35 cellular contexts compared by ENCODE assay signal in the genomic region with DNA sequence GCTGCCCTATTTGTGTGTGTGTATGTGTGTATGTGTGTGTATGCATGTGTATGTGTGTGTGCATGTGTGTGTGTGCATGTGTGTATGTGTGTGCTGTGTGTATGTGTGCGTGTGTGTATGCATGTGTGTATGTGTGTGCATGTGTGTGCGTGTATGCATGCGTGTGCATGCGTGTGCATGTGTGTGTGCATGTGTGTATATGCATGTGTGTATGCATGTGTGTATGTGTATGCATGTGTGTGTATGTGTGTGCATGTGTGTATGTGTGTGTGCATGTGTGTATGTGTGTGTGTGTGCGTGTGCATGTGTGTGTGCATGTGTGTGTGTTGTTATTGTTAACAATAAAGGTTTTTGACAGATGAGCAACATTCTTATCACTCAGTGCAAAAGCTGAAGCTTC.
"Had no signal": no experiment of that assay in that cellular context is flagged by ENCODE, and none has a peak within 500 bp of the region (broad histone marks: within the 10 kb centered on the region; RNA-seq: fewer than 3 reads in every experiment).

No MANE protein-coding gene starts in this region.

- H3K9ac ChIP-seq: KMS-11, SK-N-SH had no signal

- H3K4me1 ChIP-seq: ascending aorta had no signal

- H3K4me1 Mint-ChIP-seq: activated CD8-positive, alpha-beta memory T cell treated with anti-CD3 and anti-CD28 coated beads, Interleukin-2, amount 10 ng/mL, durations not matched to agents 7 days and 5 days had no signal

- H3K27ac ChIP-seq: ascending aorta, KMS-11, Peyer's patch, SJSA1, VCaP had no signal

- H3K36me3 ChIP-seq: ascending aorta, Peyer's patch, SJSA1 had no signal

- H3K9me3 ChIP-seq: ascending aorta, Peyer's patch, SJSA1, SK-N-SH had no signal

- DNase-seq: activated B cell treated with CpG ODN at 0.5 μM for 24 hours; activated CD4-positive, alpha-beta memory T cell treated with anti-CD3 and anti-CD28 coated beads for 36 hours; activated CD4-positive, alpha-beta T cell treated with anti-CD3 and anti-CD28 coated beads for 4 hours; activated CD4-positive, alpha-beta T cell treated with anti-CD3 and anti-CD28 coated beads, Interleukin-2, amount 50 U/mL, for 1 hour; activated CD4-positive, CD25-positive, alpha-beta regulatory T cell treated with anti-CD3 and anti-CD28 coated beads, Interleukin-2, amount 50 U/mL, for 72 hours; activated CD8-positive, alpha-beta memory T cell treated with anti-CD3 and anti-CD28 coated beads for 24 hours; activated CD8-positive, alpha-beta memory T cell treated with anti-CD3 and anti-CD28 coated beads, Interleukin-2, amount 10 ng/mL, durations not matched to agents 7 days and 5 days; activated CD8-positive, alpha-beta memory T cell treated with anti-CD3 and anti-CD28 coated beads, Interleukin-2, amount 50 U/mL, for 48 hours; activated gamma-delta T cell; activated naive CD4-positive, alpha-beta T cell treated with Interleukin-2 at 50 U/mL for 16 hours; activated naive CD8-positive, alpha-beta T cell treated with anti-CD3 and anti-CD28 coated beads, Interleukin-2, amount 10 ng/mL, durations not matched to agents 7 days and 5 days; activated T-cell treated with anti-CD3 and anti-CD28 coated beads, Interleukin-2, amount 50 U/mL, for 1 hour; amygdala; NCI-H1105; NCI-H1417 treated with DMSO at 0.1 percent for 48 hours; NCI-H187 treated with DMSO at 0.1 percent for 48 hours; NCI-H2081; NCI-H2171 treated with DMSO at 0.1 percent for 48 hours; NCI-H226; NCI-H446 treated with DMSO at 0.1 percent for 48 hours; NCI-H524 treated with DMSO at 0.1 percent for 48 hours; PC-3; Peyer's patch; RPMI8226; SHP77 treated with DMSO at 0.1 percent for 48 hours; SK-N-SH; T-cell; T-helper 17 cell; T-helper 9 cell had no signal

- H3K27me3 Mint-ChIP-seq: activated B cell treated with CpG ODN at 0.5 μM for 24 hours; activated CD4-positive, alpha-beta memory T cell treated with anti-CD3 and anti-CD28 coated beads for 36 hours had no signal

- H3K4me2 ChIP-seq: KMS-11, SK-N-SH had no signal

- H3K9me3 Mint-ChIP-seq: activated B cell treated with CpG ODN at 0.5 μM for 24 hours; activated CD4-positive, alpha-beta memory T cell treated with anti-CD3 and anti-CD28 coated beads for 36 hours; activated naive CD4-positive, alpha-beta T cell treated with anti-CD3 and anti-CD28 coated beads, Interleukin-2, amount 50 U/mL, for 24 hours; activated naive CD8-positive, alpha-beta T cell treated with anti-CD3 and anti-CD28 coated beads, Interleukin-2, amount 10 ng/mL, durations not matched to agents 7 days and 5 days; activated T-helper 2 cell treated with anti-CD3 and anti-CD28 coated beads, Interferon-gamma antibody, Interleukin-2, Interleukin-4, amounts not matched to agents 10 μg/mL and 5 μg/mL and 100 μg/mL, durations not matched to agents 14 hours and 24 hours and 36 hours; T-cell had no signal

- ATAC-seq: activated CD8-positive, alpha-beta memory T cell treated with anti-CD3 and anti-CD28 coated beads, Interleukin-2, amount 10 ng/mL, durations not matched to agents 7 days and 5 days; PC-3; T-cell; T-helper 17 cell had no signal

- H3K27me3 ChIP-seq: ascending aorta, Peyer's patch, SJSA1 had no signal

- H3K4me3 Mint-ChIP-seq: activated B cell treated with CpG ODN at 0.5 μM for 24 hours; activated CD4-positive, alpha-beta memory T cell treated with anti-CD3 and anti-CD28 coated beads for 36 hours; activated CD8-positive, alpha-beta memory T cell treated with anti-CD3 and anti-CD28 coated beads, Interleukin-2, amount 10 ng/mL, durations not matched to agents 7 days and 5 days; activated naive CD4-positive, alpha-beta T cell treated with anti-CD3 and anti-CD28 coated beads, Interleukin-2, amount 50 U/mL, for 24 hours; activated naive CD8-positive, alpha-beta T cell treated with anti-CD3 and anti-CD28 coated beads, Interleukin-2, amount 10 ng/mL, durations not matched to agents 7 days and 5 days; T-cell; T-helper 17 cell had no signal

- H3K4me3 ChIP-seq: ascending aorta, Peyer's patch, SJSA1 had no signal

- H3K36me3 Mint-ChIP-seq: activated CD4-positive, alpha-beta memory T cell treated with anti-CD3 and anti-CD28 coated beads for 36 hours; activated CD8-positive, alpha-beta memory T cell treated with anti-CD3 and anti-CD28 coated beads, Interleukin-2, amount 10 ng/mL, durations not matched to agents 7 days and 5 days; activated naive CD4-positive, alpha-beta T cell treated with anti-CD3 and anti-CD28 coated beads, Interleukin-2, amount 50 U/mL, for 24 hours; activated naive CD8-positive, alpha-beta T cell treated with anti-CD3 and anti-CD28 coated beads, Interleukin-2, amount 10 ng/mL, durations not matched to agents 7 days and 5 days; T-cell had no signal

- H3K27ac Mint-ChIP-seq: activated B cell treated with CpG ODN at 0.5 μM for 24 hours; activated CD4-positive, alpha-beta memory T cell treated with anti-CD3 and anti-CD28 coated beads for 36 hours; activated CD8-positive, alpha-beta memory T cell treated with anti-CD3 and anti-CD28 coated beads, Interleukin-2, amount 10 ng/mL, durations not matched to agents 7 days and 5 days; activated naive CD4-positive, alpha-beta T cell treated with anti-CD3 and anti-CD28 coated beads, Interleukin-2, amount 50 U/mL, for 24 hours; activated naive CD8-positive, alpha-beta T cell treated with anti-CD3 and anti-CD28 coated beads, Interleukin-2, amount 10 ng/mL, durations not matched to agents 7 days and 5 days; activated T-helper 2 cell treated with anti-CD3 and anti-CD28 coated beads, Interferon-gamma antibody, Interleukin-2, Interleukin-4, amounts not matched to agents 10 μg/mL and 5 μg/mL and 100 μg/mL, durations not matched to agents 14 hours and 24 hours and 36 hours; T-cell; T-helper 17 cell had no signal
